1 cellular context compared by ENCODE assay signal in genomic region chr2:176105078-176105726, GRCh38.
TF ChIP-seq lines count a peak whose summit lies in the region.

No MANE protein-coding gene starts in this region.

TF ChIP-seq in GM23338, 12 proteins besides CTCF, POLR2A, EP300 and RAD21:
- TF ChIP-seq EZH2 (IDR thresholded peaks at IDR 0.05; ENCODE audit: low read depth, unreplicated experiment): peak; percentile 61
- TF ChIP-seq REST (IDR thresholded peaks at IDR 0.05; ENCODE audit: unreplicated experiment): no peak
- peak; percentile 60 for TF ChIP-seq EZH2phosphoT487 (IDR thresholded peaks at IDR 0.05; ENCODE audit: unreplicated experiment)
